In the genomic region with DNA sequence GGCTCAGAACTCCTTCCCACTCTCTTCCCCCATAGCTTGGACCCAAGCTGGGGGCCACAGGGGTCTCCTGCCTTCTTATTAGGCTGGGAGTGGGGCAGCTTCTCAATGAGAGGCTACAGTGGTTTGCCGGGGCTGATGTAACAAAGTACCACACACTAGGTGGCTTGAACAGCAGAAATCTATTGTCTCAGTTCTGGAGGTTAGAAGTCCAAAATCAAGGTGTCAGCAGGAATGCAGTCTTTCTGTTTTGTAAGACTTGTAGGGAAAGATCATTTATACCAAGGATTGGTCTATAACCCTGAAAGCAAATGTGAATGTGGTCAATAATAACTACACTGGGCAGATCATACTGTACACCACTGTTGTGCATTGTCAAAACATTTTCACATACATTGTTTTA, we compare ENCODE assay signal across 34 cellular contexts.
"Had no signal": no experiment of that assay in that cellular context is flagged by ENCODE, and none has a peak within 500 bp of the region (broad histone marks: within the 10 kb centered on the region; RNA-seq: fewer than 3 reads in every experiment).

No MANE protein-coding gene starts in this region.

- H3K36me3 Mint-ChIP-seq: activated CD4-positive, alpha-beta memory T cell treated with anti-CD3 and anti-CD28 coated beads for 36 hours; activated naive CD4-positive, alpha-beta T cell treated with anti-CD3 and anti-CD28 coated beads, Interleukin-2, amount 50 U/mL, for 72 hours; activated naive CD8-positive, alpha-beta T cell treated with anti-CD3 and anti-CD28 coated beads for 36 hours; T-cell had no signal

- H3K27ac ChIP-seq: adrenal gland, body of pancreas, brain microvascular endothelial cell, breast epithelium, VCaP had no signal

- H3K27ac Mint-ChIP-seq: activated B cell treated with CpG ODN at 0.5 μM for 24 hours; activated CD4-positive, alpha-beta memory T cell treated with anti-CD3 and anti-CD28 coated beads for 36 hours; activated CD4-positive, alpha-beta T cell treated with anti-CD3 and anti-CD28 coated beads, Interleukin-2, amount 10 ng/mL, durations not matched to agents 24 days and 14 days; activated CD8-positive, alpha-beta T cell treated with anti-CD3 and anti-CD28 coated beads for 36 hours; activated naive CD4-positive, alpha-beta T cell treated with anti-CD3 and anti-CD28 coated beads for 36 hours; activated naive CD4-positive, alpha-beta T cell treated with anti-CD3 and anti-CD28 coated beads, Interleukin-2, amount 50 U/mL, for 72 hours; activated naive CD8-positive, alpha-beta T cell treated with anti-CD3 and anti-CD28 coated beads for 36 hours; activated T-cell treated with anti-CD3 and anti-CD28 coated beads, Interleukin-2, amount 50 U/mL, for 72 hours; activated T-helper 1 cell treated with anti-CD3 and anti-CD28 coated beads, Interleukin-12 subunit alpha, Interleukin-12 subunit beta, Interleukin-2, Interleukin-4 antibody, amounts not matched to agents 30 ng/mL and 10 ng/mL and 1 ng/mL, durations not matched to agents 14 hours and 24 hours and 36 hours; activated T-helper 17 cell treated with anti-CD3 and anti-CD28 coated beads, Interleukin-2, amount 50 U/mL, for 72 hours; T-cell had no signal

- H3K27me3 Mint-ChIP-seq: activated CD4-positive, alpha-beta memory T cell treated with anti-CD3 and anti-CD28 coated beads for 36 hours; activated T-helper 17 cell treated with anti-CD3 and anti-CD28 coated beads, Interleukin-2, amount 50 U/mL, for 72 hours had no signal

- H3K4me3 ChIP-seq: adrenal gland, body of pancreas, breast epithelium had no signal

- H3K4me1 ChIP-seq: body of pancreas, breast epithelium had no signal

- ATAC-seq: activated CD8-positive, alpha-beta T cell treated with anti-CD3 and anti-CD28 coated beads for 36 hours; activated naive CD4-positive, alpha-beta T cell treated with anti-CD3 and anti-CD28 coated beads, Interleukin-2, amount 50 U/mL, for 72 hours; activated T-cell treated with anti-CD3 and anti-CD28 coated beads, Interleukin-2, amount 50 U/mL, for 4 hours; activated T-cell treated with anti-CD3 and anti-CD28 coated beads, Interleukin-2, amount 50 U/mL, for 72 hours; activated T-helper 17 cell treated with anti-CD3 and anti-CD28 coated beads, Interleukin-2, amount 50 U/mL, for 72 hours; body of pancreas; T-cell; T-helper 17 cell had no signal

- H3K9me3 ChIP-seq: adrenal gland, body of pancreas, breast epithelium had no signal

- FAIRE-seq: astrocyte, TTC549 had no signal

- DNase-seq: activated B cell treated with CpG ODN at 0.5 μM for 24 hours; activated CD4-positive, alpha-beta memory T cell treated with anti-CD3 and anti-CD28 coated beads for 36 hours; activated CD4-positive, alpha-beta T cell treated with anti-CD3 and anti-CD28 coated beads for 4 hours; activated CD4-positive, alpha-beta T cell treated with anti-CD3 and anti-CD28 coated beads, Interleukin-2, amount 10 ng/mL, durations not matched to agents 24 days and 14 days; activated CD4-positive, alpha-beta T cell treated with anti-CD3 and anti-CD28 coated beads, Interleukin-2, amount 50 U/mL, for 1 hour; activated CD4-positive, alpha-beta T cell treated with anti-CD3 and anti-CD28 coated beads, Interleukin-2, amount 50 U/mL, for 4 hours; activated CD4-positive, CD25-positive, alpha-beta regulatory T cell treated with anti-CD3 and anti-CD28 coated beads, Interleukin-2, amount 50 U/mL, for 72 hours; activated CD8-positive, alpha-beta memory T cell treated with anti-CD3 and anti-CD28 coated beads, Interleukin-2, amount 50 U/mL, for 4 hours; activated CD8-positive, alpha-beta T cell treated with anti-CD3 and anti-CD28 coated beads for 36 hours; activated effector memory CD4-positive, alpha-beta T cell treated with anti-CD3 and anti-CD28 coated beads, Interleukin-2, amount 50 U/mL, for 16 hours; activated gamma-delta T cell treated with Interleukin-2 at 50 U/mL for 16 hours; activated naive CD4-positive, alpha-beta T cell; activated naive CD4-positive, alpha-beta T cell treated with anti-CD3 and anti-CD28 coated beads for 36 hours; activated naive CD4-positive, alpha-beta T cell treated with anti-CD3 and anti-CD28 coated beads, Interleukin-2, amount 50 U/mL, for 16 hours; activated naive CD8-positive, alpha-beta T cell treated with anti-CD3 and anti-CD28 coated beads for 36 hours; activated T-cell treated with anti-CD3 and anti-CD28 coated beads for 4 hours; activated T-cell treated with anti-CD3 and anti-CD28 coated beads, Interleukin-2, amount 50 U/mL, for 1 hour; activated T-cell treated with anti-CD3 and anti-CD28 coated beads, Interleukin-2, amount 50 U/mL, for 4 hours; activated T-cell treated with anti-CD3 and anti-CD28 coated beads, Interleukin-2, amount 50 U/mL, for 72 hours; adrenal gland; amniotic stem cell; aorta; body of pancreas; brain microvascular endothelial cell; central memory CD4-positive, alpha-beta T cell; T-cell; T-helper 17 cell had no signal

- H3K27me3 ChIP-seq: adrenal gland, body of pancreas, brain microvascular endothelial cell, breast epithelium had no signal

- H3K36me3 ChIP-seq: adrenal gland, brain microvascular endothelial cell, breast epithelium had no signal

- H3K9me3 Mint-ChIP-seq: activated B cell treated with CpG ODN at 0.5 μM for 24 hours; activated CD4-positive, alpha-beta memory T cell treated with anti-CD3 and anti-CD28 coated beads for 36 hours; activated CD4-positive, alpha-beta T cell treated with anti-CD3 and anti-CD28 coated beads, Interleukin-2, amount 10 ng/mL, durations not matched to agents 24 days and 14 days; activated CD8-positive, alpha-beta T cell treated with anti-CD3 and anti-CD28 coated beads for 36 hours; activated naive CD4-positive, alpha-beta T cell treated with anti-CD3 and anti-CD28 coated beads for 36 hours; activated naive CD8-positive, alpha-beta T cell treated with anti-CD3 and anti-CD28 coated beads for 36 hours; activated T-cell treated with anti-CD3 and anti-CD28 coated beads, Interleukin-2, amount 50 U/mL, for 4 hours; activated T-cell treated with anti-CD3 and anti-CD28 coated beads, Interleukin-2, amount 50 U/mL, for 72 hours; activated T-helper 1 cell treated with anti-CD3 and anti-CD28 coated beads, Interleukin-12 subunit alpha, Interleukin-12 subunit beta, Interleukin-2, Interleukin-4 antibody, amounts not matched to agents 30 ng/mL and 10 ng/mL and 1 ng/mL, durations not matched to agents 14 hours and 24 hours and 36 hours; activated T-helper 17 cell treated with anti-CD3 and anti-CD28 coated beads, Interleukin-2, amount 50 U/mL, for 72 hours; T-cell had no signal

- H3K4me3 Mint-ChIP-seq: activated B cell treated with CpG ODN at 0.5 μM for 24 hours; activated CD4-positive, alpha-beta memory T cell treated with anti-CD3 and anti-CD28 coated beads for 36 hours; activated CD4-positive, alpha-beta T cell treated with anti-CD3 and anti-CD28 coated beads, Interleukin-2, amount 10 ng/mL, durations not matched to agents 24 days and 14 days; activated CD8-positive, alpha-beta T cell treated with anti-CD3 and anti-CD28 coated beads for 36 hours; activated naive CD4-positive, alpha-beta T cell treated with anti-CD3 and anti-CD28 coated beads for 36 hours; activated naive CD8-positive, alpha-beta T cell treated with anti-CD3 and anti-CD28 coated beads for 36 hours; activated T-cell treated with anti-CD3 and anti-CD28 coated beads, Interleukin-2, amount 50 U/mL, for 4 hours; activated T-cell treated with anti-CD3 and anti-CD28 coated beads, Interleukin-2, amount 50 U/mL, for 72 hours; activated T-helper 1 cell treated with anti-CD3 and anti-CD28 coated beads, Interleukin-12 subunit alpha, Interleukin-12 subunit beta, Interleukin-2, Interleukin-4 antibody, amounts not matched to agents 30 ng/mL and 10 ng/mL and 1 ng/mL, durations not matched to agents 14 hours and 24 hours and 36 hours; activated T-helper 17 cell treated with anti-CD3 and anti-CD28 coated beads, Interleukin-2, amount 50 U/mL, for 72 hours; T-cell; T-helper 17 cell had no signal
